In the genomic region with DNA sequence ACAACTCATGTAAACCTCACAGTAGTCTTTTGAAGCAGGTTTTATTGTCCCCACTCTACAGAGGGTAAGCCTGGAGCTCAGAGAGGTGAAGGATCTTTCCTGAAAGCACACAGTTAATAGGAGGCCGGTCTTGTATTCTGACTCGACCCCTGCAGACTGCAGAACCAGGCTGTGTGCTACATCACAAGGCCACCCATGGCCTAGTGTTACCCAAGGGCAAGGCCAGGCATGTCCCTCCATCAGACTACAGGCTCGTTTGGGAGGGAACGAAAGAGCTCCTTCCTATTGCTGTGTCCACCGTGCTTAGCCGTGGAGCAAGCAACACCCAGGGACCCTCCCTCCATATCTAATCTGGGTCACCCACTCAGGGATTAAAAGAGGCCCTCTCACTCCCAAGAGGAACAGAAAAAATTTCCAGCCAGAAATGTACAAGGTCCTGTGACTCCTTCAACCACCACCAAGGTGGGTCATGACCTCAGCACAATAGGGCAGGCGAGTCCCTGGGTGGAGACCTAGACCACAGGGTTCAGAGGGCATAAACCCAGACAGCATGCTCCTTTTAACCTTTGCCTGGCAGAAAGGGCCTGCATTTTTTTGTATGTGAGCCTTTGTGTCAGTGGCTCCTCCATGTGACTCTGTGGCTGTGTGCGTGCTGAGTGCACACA, we compare ENCODE assay signal across 1 cellular context.
TF ChIP-seq lines count a peak whose summit lies in the region.

No MANE protein-coding gene starts in this region.

TF ChIP-seq in HepG2, 621 proteins besides CTCF, POLR2A, EP300 and RAD21 (continued from another document):
- TF ChIP-seq, protein P1, sequence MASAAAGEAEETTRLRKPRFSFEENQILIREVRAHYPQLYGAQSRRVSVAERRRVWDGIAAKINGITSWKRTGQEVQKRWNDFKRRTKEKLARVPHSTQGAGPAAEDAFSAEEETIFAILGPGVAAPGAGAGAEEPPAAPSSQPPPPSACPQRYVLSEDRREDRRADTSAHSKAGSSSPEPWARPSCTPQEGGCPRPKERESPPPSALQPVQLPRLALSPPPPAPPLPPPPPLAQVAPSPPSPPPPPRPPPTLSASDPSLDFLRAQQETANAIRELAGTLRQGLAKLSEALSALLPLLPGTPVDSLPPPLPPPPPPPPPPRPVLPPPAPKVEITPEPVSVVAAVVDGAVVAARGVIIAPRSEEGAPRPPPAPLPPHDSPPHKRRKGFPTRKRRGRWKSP (CRISPR knock-in tag; IDR thresholded peaks at IDR 0.05): no peak
- TF ChIP-seq ZMYM3 (CRISPR knock-in tag; IDR thresholded peaks at IDR 0.05) (peak; percentile 52), NR2F6 (IDR thresholded peaks at IDR 0.05) (peak; percentile 96), NR2F6 (CRISPR knock-in tag; IDR thresholded peaks at IDR 0.05) (peak; percentile 88), TP53 (CRISPR knock-in tag; conservative IDR thresholded peaks at IDR 0.05) (no peak; the same call in 1 of the 2 replicates), HMGA1 (CRISPR knock-in tag; conservative IDR thresholded peaks at IDR 0.05) (no peak), TBX2 (CRISPR knock-in tag; IDR thresholded peaks at IDR 0.05; ENCODE audit: borderline replicate concordance) (peak; percentile 22; the same call in 1 of the 2 replicates), ERF (CRISPR knock-in tag; IDR thresholded peaks at IDR 0.05) (no peak), NCOA2 (CRISPR knock-in tag; IDR thresholded peaks at IDR 0.05) (peak; percentile 47; the same call in 1 of the 2 replicates), FOXJ3 (CRISPR knock-in tag; IDR thresholded peaks at IDR 0.05; ENCODE audit: borderline replicate concordance) (no peak), SKI (IDR thresholded peaks at IDR 0.05; ENCODE audit: partially characterized antibody) (peak; percentile 64), GATAD2A (CRISPR knock-in tag; IDR thresholded peaks at IDR 0.05) (peak; percentile 40; the same call in 1 of the 2 replicates), HDAC2 (CRISPR knock-in tag; IDR thresholded peaks at IDR 0.05) (peak; percentile 56; the same call in 1 of the 2 replicates), RBM39 (IDR thresholded peaks at IDR 0.05; ENCODE audit: low read depth, low read length, poor library complexity, severe bottlenecking) (no peak), SOX5 (CRISPR knock-in tag; IDR thresholded peaks at IDR 0.05; ENCODE audit: borderline replicate concordance) (peak; percentile 73), ZNF451 (CRISPR knock-in tag; IDR thresholded peaks at IDR 0.05) (no peak), DMAP1 (CRISPR knock-in tag; IDR thresholded peaks at IDR 0.05) (peak; percentile 52; the same call in 1 of the 2 replicates), ZFX (CRISPR knock-in tag; IDR thresholded peaks at IDR 0.05; ENCODE audit: low read depth) (peak; percentile 64; the same call in 1 of the 2 replicates), ZNF790 (CRISPR knock-in tag; IDR thresholded peaks at IDR 0.05; ENCODE audit: borderline replicate concordance) (no peak), ZNF274 (CRISPR knock-in tag; IDR thresholded peaks at IDR 0.05) (peak; percentile 36; the same call in 1 of the 2 replicates), ZNF484 (CRISPR knock-in tag; IDR thresholded peaks at IDR 0.05; ENCODE audit: borderline replicate concordance, low read depth) (no peak), ZNF768 (CRISPR knock-in tag; IDR thresholded peaks at IDR 0.05) (peak; percentile 83), SMAD3 (CRISPR knock-in tag; IDR thresholded peaks at IDR 0.05) (no peak), ZFP62 (CRISPR knock-in tag; IDR thresholded peaks at IDR 0.05) (no peak), SALL1 (CRISPR knock-in tag; IDR thresholded peaks at IDR 0.05) (peak; percentile 40), HNF4A (CRISPR knock-in tag; IDR thresholded peaks at IDR 0.05) (peak; percentile 83), ARNTL (CRISPR knock-in tag; IDR thresholded peaks at IDR 0.05) (peak; percentile 56; the same call in 1 of the 2 replicates), ZNF652 (CRISPR knock-in tag; IDR thresholded peaks at IDR 0.05; ENCODE audit: borderline replicate concordance, low read depth) (peak; percentile 74), ZNF296 (CRISPR knock-in tag; conservative IDR thresholded peaks at IDR 0.05) (no peak), MED1 (CRISPR knock-in tag; IDR thresholded peaks at IDR 0.05) (0 out of 2 replicates have a peak, but pooled peaks have one; percentile 6), HNF4G (IDR thresholded peaks at IDR 0.05; ENCODE audit: borderline replicate concordance, low read depth, low read length) (peak; percentile 80), HNF4G (CRISPR knock-in tag; IDR thresholded peaks at IDR 0.05; ENCODE audit: borderline replicate concordance, low read depth) (no peak), FOXA3 (CRISPR knock-in tag; IDR thresholded peaks at IDR 0.05) (peak; percentile 24; the same call in 1 of the 2 replicates), ELF3 (CRISPR knock-in tag; IDR thresholded peaks at IDR 0.05) (0 out of 2 replicates have a peak, but pooled peaks have one; percentile 13), ZKSCAN5 (CRISPR knock-in tag; IDR thresholded peaks at IDR 0.05) (no peak), ZNF550 (CRISPR knock-in tag; IDR thresholded peaks at IDR 0.05; ENCODE audit: borderline replicate concordance) (no peak), BCL6 (CRISPR knock-in tag; IDR thresholded peaks at IDR 0.05) (peak; percentile 82), CBX2 (IDR thresholded peaks at IDR 0.05; ENCODE audit: low read depth, low read length) (no peak), CBX2 (CRISPR knock-in tag; IDR thresholded peaks at IDR 0.05; ENCODE audit: low read depth) (no peak)
- TF ChIP-seq, protein P2, sequence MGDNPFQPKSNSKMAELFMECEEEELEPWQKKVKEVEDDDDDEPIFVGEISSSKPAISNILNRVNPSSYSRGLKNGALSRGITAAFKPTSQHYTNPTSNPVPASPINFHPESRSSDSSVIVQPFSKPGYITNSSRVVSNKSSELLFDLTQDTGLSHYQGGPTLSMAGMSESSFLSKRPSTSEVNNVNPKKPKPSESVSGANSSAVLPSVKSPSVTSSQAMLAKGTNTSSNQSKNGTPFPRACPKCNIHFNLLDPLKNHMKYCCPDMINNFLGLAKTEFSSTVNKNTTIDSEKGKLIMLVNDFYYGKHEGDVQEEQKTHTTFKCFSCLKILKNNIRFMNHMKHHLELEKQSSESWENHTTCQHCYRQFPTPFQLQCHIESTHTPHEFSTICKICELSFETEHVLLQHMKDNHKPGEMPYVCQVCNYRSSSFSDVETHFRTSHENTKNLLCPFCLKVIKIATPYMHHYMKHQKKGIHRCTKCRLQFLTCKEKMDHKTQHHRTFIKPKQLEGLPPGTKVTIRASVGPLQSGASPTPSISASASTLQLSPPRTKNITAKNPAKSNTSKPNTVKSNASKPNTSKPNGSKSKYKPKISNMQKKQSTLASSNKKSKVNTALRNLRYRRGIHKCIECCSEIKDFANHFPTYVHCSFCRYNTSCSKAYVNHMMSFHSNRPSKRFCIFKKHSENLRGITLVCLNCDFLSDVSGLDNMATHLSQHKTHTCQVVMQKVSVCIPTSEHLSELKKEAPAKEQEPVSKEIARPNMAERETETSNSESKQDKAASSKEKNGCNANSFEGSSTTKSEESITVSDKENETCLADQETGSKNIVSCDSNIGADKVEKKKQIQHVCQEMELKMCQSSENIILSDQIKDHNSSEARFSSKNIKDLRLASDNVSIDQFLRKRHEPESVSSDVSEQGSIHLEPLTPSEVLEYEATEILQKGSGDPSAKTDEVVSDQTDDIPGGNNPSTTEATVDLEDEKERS (CRISPR knock-in tag; IDR thresholded peaks at IDR 0.05): peak; percentile 44; the same call in 1 of the 2 replicates
- TF ChIP-seq, protein P3, sequence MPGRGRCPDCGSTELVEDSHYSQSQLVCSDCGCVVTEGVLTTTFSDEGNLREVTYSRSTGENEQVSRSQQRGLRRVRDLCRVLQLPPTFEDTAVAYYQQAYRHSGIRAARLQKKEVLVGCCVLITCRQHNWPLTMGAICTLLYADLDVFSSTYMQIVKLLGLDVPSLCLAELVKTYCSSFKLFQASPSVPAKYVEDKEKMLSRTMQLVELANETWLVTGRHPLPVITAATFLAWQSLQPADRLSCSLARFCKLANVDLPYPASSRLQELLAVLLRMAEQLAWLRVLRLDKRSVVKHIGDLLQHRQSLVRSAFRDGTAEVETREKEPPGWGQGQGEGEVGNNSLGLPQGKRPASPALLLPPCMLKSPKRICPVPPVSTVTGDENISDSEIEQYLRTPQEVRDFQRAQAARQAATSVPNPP (CRISPR knock-in tag; IDR thresholded peaks at IDR 0.05): no peak
- TF ChIP-seq, protein P4, sequence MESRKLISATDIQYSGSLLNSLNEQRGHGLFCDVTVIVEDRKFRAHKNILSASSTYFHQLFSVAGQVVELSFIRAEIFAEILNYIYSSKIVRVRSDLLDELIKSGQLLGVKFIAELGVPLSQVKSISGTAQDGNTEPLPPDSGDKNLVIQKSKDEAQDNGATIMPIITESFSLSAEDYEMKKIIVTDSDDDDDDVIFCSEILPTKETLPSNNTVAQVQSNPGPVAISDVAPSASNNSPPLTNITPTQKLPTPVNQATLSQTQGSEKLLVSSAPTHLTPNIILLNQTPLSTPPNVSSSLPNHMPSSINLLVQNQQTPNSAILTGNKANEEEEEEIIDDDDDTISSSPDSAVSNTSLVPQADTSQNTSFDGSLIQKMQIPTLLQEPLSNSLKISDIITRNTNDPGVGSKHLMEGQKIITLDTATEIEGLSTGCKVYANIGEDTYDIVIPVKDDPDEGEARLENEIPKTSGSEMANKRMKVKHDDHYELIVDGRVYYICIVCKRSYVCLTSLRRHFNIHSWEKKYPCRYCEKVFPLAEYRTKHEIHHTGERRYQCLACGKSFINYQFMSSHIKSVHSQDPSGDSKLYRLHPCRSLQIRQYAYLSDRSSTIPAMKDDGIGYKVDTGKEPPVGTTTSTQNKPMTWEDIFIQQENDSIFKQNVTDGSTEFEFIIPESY (CRISPR knock-in tag; IDR thresholded peaks at IDR 0.05): no peak
- TF ChIP-seq, protein P5, sequence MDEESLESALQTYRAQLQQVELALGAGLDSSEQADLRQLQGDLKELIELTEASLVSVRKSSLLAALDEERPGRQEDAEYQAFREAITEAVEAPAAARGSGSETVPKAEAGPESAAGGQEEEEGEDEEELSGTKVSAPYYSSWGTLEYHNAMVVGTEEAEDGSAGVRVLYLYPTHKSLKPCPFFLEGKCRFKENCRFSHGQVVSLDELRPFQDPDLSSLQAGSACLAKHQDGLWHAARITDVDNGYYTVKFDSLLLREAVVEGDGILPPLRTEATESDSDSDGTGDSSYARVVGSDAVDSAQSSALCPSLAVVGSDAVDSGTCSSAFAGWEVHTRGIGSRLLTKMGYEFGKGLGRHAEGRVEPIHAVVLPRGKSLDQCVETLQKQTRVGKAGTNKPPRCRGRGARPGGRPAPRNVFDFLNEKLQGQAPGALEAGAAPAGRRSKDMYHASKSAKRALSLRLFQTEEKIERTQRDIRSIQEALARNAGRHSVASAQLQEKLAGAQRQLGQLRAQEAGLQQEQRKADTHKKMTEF (CRISPR knock-in tag; IDR thresholded peaks at IDR 0.05): 0 out of 2 replicates have a peak, but pooled peaks have one; percentile 26
- TF ChIP-seq, protein P6, sequence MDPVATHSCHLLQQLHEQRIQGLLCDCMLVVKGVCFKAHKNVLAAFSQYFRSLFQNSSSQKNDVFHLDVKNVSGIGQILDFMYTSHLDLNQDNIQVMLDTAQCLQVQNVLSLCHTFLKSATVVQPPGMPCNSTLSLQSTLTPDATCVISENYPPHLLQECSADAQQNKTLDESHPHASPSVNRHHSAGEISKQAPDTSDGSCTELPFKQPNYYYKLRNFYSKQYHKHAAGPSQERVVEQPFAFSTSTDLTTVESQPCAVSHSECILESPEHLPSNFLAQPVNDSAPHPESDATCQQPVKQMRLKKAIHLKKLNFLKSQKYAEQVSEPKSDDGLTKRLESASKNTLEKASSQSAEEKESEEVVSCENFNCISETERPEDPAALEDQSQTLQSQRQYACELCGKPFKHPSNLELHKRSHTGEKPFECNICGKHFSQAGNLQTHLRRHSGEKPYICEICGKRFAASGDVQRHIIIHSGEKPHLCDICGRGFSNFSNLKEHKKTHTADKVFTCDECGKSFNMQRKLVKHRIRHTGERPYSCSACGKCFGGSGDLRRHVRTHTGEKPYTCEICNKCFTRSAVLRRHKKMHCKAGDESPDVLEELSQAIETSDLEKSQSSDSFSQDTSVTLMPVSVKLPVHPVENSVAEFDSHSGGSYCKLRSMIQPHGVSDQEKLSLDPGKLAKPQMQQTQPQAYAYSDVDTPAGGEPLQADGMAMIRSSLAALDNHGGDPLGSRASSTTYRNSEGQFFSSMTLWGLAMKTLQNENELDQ (CRISPR knock-in tag; IDR thresholded peaks at IDR 0.05; ENCODE audit: borderline replicate concordance): no peak
